2 cellular contexts compared by ENCODE assay signal in the genomic region with DNA sequence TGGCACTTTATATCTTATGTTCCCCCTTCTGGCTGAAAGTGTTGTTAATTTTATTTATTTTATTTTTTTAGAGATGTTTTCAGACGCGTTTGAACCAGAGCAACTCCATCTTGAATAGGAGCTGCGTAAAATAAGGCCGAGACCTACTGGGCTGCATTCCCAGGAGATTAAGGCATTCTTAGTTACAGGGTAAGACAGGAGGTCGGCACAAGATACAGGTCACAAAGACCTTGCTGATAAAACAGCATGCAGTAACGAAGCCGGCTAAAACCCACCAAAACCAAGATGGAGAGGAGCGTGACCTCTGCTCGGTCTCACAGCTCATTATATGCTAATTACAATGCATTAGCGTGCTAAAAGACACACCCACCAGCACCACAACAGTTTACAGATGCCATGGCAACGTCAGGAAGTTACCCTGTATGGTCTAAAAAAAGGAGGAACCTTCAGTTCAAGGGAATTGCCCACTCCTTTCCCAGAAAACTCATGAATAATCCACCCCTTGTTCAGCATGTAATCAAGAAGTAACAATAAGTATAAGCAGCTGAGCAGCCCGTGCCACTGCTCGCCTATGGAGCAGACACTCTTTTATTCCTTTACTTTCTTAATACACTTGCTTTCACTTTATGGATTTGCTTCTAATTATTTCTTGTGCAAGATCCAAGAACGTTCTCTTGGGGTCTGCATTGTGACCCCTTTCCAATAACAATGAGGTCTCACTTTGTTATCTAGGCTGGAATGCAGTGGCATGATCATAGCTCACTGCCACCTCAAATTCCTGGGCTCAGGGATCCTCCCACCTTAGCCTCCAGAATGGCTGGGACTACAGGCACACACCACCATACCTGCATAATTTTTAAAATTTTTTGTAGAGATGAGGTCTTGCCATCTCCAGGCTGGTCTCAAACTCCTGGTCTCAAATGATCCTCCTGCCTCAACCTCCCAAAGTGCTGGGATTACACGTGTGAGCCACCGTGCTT.
TF ChIP-seq lines count a peak whose summit lies in the region.

No MANE protein-coding gene starts in this region.

TF ChIP-seq in GM12891, 5 proteins besides CTCF, POLR2A, EP300 and RAD21:
- TF ChIP-seq POU2F2 (IDR thresholded peaks at IDR 0.05; ENCODE audit: low read depth, low read length) (peak; percentile 39; the same call in 1 of the 2 replicates), SPI1 (IDR thresholded peaks at IDR 0.05; ENCODE audit: low read depth, low read length) (no peak)

TF ChIP-seq in K562, 482 proteins besides CTCF, POLR2A, EP300 and RAD21 (continues in another document):
- no peak for TF ChIP-seq FOSL1 (tag; conservative IDR thresholded peaks at IDR 0.05)
- TF ChIP-seq, protein P1, sequence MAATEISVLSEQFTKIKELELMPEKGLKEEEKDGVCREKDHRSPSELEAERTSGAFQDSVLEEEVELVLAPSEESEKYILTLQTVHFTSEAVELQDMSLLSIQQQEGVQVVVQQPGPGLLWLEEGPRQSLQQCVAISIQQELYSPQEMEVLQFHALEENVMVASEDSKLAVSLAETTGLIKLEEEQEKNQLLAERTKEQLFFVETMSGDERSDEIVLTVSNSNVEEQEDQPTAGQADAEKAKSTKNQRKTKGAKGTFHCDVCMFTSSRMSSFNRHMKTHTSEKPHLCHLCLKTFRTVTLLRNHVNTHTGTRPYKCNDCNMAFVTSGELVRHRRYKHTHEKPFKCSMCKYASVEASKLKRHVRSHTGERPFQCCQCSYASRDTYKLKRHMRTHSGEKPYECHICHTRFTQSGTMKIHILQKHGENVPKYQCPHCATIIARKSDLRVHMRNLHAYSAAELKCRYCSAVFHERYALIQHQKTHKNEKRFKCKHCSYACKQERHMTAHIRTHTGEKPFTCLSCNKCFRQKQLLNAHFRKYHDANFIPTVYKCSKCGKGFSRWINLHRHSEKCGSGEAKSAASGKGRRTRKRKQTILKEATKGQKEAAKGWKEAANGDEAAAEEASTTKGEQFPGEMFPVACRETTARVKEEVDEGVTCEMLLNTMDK (IDR thresholded peaks at IDR 0.05; ENCODE audit: borderline replicate concordance, insufficient read depth, low read depth, low read length, poor library complexity, severe bottlenecking) = no peak
- no peak for TF ChIP-seq HNRNPH1 (optimal IDR thresholded peaks at IDR 0.05; ENCODE audit: low read depth, low read length)
- no peak for TF ChIP-seq TRIM24 (IDR thresholded peaks at IDR 0.05)
- TF ChIP-seq ILF3 (IDR thresholded peaks at IDR 0.05; ENCODE audit: borderline replicate concordance) = no peak
- no peak for TF ChIP-seq ZNF354B (CRISPR knock-in tag; IDR thresholded peaks at IDR 0.05)
- TF ChIP-seq ZNF12 (CRISPR knock-in tag; IDR thresholded peaks at IDR 0.05) = no peak
- TF ChIP-seq, protein P2, sequence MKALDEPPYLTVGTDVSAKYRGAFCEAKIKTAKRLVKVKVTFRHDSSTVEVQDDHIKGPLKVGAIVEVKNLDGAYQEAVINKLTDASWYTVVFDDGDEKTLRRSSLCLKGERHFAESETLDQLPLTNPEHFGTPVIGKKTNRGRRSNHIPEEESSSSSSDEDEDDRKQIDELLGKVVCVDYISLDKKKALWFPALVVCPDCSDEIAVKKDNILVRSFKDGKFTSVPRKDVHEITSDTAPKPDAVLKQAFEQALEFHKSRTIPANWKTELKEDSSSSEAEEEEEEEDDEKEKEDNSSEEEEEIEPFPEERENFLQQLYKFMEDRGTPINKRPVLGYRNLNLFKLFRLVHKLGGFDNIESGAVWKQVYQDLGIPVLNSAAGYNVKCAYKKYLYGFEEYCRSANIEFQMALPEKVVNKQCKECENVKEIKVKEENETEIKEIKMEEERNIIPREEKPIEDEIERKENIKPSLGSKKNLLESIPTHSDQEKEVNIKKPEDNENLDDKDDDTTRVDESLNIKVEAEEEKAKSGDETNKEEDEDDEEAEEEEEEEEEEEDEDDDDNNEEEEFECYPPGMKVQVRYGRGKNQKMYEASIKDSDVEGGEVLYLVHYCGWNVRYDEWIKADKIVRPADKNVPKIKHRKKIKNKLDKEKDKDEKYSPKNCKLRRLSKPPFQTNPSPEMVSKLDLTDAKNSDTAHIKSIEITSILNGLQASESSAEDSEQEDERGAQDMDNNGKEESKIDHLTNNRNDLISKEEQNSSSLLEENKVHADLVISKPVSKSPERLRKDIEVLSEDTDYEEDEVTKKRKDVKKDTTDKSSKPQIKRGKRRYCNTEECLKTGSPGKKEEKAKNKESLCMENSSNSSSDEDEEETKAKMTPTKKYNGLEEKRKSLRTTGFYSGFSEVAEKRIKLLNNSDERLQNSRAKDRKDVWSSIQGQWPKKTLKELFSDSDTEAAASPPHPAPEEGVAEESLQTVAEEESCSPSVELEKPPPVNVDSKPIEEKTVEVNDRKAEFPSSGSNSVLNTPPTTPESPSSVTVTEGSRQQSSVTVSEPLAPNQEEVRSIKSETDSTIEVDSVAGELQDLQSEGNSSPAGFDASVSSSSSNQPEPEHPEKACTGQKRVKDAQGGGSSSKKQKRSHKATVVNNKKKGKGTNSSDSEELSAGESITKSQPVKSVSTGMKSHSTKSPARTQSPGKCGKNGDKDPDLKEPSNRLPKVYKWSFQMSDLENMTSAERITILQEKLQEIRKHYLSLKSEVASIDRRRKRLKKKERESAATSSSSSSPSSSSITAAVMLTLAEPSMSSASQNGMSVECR (CRISPR knock-in tag; IDR thresholded peaks at IDR 0.05) = no peak
- TF ChIP-seq, protein P3, sequence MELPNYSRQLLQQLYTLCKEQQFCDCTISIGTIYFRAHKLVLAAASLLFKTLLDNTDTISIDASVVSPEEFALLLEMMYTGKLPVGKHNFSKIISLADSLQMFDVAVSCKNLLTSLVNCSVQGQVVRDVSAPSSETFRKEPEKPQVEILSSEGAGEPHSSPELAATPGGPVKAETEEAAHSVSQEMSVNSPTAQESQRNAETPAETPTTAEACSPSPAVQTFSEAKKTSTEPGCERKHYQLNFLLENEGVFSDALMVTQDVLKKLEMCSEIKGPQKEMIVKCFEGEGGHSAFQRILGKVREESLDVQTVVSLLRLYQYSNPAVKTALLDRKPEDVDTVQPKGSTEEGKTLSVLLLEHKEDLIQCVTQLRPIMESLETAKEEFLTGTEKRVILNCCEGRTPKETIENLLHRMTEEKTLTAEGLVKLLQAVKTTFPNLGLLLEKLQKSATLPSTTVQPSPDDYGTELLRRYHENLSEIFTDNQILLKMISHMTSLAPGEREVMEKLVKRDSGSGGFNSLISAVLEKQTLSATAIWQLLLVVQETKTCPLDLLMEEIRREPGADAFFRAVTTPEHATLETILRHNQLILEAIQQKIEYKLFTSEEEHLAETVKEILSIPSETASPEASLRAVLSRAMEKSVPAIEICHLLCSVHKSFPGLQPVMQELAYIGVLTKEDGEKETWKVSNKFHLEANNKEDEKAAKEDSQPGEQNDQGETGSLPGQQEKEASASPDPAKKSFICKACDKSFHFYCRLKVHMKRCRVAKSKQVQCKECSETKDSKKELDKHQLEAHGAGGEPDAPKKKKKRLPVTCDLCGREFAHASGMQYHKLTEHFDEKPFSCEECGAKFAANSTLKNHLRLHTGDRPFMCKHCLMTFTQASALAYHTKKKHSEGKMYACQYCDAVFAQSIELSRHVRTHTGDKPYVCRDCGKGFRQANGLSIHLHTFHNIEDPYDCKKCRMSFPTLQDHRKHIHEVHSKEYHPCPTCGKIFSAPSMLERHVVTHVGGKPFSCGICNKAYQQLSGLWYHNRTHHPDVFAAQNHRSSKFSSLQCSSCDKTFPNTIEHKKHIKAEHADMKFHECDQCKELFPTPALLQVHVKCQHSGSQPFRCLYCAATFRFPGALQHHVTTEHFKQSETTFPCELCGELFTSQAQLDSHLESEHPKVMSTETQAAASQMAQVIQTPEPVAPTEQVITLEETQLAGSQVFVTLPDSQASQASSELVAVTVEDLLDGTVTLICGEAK (IDR thresholded peaks at IDR 0.05) = no peak
- TF ChIP-seq, protein P3 (CRISPR knock-in tag; IDR thresholded peaks at IDR 0.05) = no peak
- no peak for TF ChIP-seq TCF7L2 (IDR thresholded peaks at IDR 0.05; ENCODE audit: low read depth, low read length)
- TF ChIP-seq, protein P4, sequence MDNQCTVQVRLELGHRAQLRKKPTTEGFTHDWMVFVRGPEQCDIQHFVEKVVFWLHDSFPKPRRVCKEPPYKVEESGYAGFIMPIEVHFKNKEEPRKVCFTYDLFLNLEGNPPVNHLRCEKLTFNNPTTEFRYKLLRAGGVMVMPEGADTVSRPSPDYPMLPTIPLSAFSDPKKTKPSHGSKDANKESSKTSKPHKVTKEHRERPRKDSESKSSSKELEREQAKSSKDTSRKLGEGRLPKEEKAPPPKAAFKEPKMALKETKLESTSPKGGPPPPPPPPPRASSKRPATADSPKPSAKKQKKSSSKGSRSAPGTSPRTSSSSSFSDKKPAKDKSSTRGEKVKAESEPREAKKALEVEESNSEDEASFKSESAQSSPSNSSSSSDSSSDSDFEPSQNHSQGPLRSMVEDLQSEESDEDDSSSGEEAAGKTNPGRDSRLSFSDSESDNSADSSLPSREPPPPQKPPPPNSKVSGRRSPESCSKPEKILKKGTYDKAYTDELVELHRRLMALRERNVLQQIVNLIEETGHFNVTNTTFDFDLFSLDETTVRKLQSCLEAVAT (IDR thresholded peaks at IDR 0.05) = no peak
- TF ChIP-seq ZNF444 (CRISPR knock-in tag; IDR thresholded peaks at IDR 0.05) = peak; percentile 83
- TF ChIP-seq, protein P5, sequence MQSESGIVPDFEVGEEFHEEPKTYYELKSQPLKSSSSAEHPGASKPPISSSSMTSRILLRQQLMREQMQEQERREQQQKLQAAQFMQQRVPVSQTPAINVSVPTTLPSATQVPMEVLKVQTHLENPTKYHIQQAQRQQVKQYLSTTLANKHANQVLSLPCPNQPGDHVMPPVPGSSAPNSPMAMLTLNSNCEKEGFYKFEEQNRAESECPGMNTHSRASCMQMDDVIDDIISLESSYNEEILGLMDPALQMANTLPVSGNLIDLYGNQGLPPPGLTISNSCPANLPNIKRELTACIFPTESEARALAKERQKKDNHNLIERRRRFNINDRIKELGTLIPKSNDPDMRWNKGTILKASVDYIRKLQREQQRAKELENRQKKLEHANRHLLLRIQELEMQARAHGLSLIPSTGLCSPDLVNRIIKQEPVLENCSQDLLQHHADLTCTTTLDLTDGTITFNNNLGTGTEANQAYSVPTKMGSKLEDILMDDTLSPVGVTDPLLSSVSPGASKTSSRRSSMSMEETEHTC (IDR thresholded peaks at IDR 0.05) = no peak
- TF ChIP-seq RBM22 (IDR thresholded peaks at IDR 0.05; ENCODE audit: low read depth, low read length, poor library complexity, severe bottlenecking) = no peak
- TF ChIP-seq RNF2 (IDR thresholded peaks at IDR 0.05) = no peak
- no peak for TF ChIP-seq SRSF9 (IDR thresholded peaks at IDR 0.05; ENCODE audit: borderline replicate concordance, low read depth, low read length)
- no peak for TF ChIP-seq ZNF431 (CRISPR knock-in tag; IDR thresholded peaks at IDR 0.05)
- TF ChIP-seq, protein P6, sequence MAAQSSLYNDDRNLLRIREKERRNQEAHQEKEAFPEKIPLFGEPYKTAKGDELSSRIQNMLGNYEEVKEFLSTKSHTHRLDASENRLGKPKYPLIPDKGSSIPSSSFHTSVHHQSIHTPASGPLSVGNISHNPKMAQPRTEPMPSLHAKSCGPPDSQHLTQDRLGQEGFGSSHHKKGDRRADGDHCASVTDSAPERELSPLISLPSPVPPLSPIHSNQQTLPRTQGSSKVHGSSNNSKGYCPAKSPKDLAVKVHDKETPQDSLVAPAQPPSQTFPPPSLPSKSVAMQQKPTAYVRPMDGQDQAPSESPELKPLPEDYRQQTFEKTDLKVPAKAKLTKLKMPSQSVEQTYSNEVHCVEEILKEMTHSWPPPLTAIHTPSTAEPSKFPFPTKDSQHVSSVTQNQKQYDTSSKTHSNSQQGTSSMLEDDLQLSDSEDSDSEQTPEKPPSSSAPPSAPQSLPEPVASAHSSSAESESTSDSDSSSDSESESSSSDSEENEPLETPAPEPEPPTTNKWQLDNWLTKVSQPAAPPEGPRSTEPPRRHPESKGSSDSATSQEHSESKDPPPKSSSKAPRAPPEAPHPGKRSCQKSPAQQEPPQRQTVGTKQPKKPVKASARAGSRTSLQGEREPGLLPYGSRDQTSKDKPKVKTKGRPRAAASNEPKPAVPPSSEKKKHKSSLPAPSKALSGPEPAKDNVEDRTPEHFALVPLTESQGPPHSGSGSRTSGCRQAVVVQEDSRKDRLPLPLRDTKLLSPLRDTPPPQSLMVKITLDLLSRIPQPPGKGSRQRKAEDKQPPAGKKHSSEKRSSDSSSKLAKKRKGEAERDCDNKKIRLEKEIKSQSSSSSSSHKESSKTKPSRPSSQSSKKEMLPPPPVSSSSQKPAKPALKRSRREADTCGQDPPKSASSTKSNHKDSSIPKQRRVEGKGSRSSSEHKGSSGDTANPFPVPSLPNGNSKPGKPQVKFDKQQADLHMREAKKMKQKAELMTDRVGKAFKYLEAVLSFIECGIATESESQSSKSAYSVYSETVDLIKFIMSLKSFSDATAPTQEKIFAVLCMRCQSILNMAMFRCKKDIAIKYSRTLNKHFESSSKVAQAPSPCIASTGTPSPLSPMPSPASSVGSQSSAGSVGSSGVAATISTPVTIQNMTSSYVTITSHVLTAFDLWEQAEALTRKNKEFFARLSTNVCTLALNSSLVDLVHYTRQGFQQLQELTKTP (IDR thresholded peaks at IDR 0.05; ENCODE audit: low read depth in 1 of 2, partially characterized antibody in 2 of 2) = no peak
- no peak for TF ChIP-seq POLR3G (IDR thresholded peaks at IDR 0.05; ENCODE audit: extremely low read depth, insufficient read length, insufficient replicate concordance)
- TF ChIP-seq SMAD3 (CRISPR knock-in tag; conservative IDR thresholded peaks at IDR 0.05) = peak; percentile 90
- TF ChIP-seq, protein P7, sequence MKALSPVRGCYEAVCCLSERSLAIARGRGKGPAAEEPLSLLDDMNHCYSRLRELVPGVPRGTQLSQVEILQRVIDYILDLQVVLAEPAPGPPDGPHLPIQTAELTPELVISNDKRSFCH (CRISPR knock-in tag; IDR thresholded peaks at IDR 0.05) = no peak
- TF ChIP-seq, protein P7 (tag; IDR thresholded peaks at IDR 0.05) = no peak
- TF ChIP-seq PTRF (tag; IDR thresholded peaks at IDR 0.05) = no peak
- no peak for TF ChIP-seq SMARCA5 (IDR thresholded peaks at IDR 0.05)
